Comparison of ENCODE assay signal across 8 cellular contexts in the genomic region with DNA sequence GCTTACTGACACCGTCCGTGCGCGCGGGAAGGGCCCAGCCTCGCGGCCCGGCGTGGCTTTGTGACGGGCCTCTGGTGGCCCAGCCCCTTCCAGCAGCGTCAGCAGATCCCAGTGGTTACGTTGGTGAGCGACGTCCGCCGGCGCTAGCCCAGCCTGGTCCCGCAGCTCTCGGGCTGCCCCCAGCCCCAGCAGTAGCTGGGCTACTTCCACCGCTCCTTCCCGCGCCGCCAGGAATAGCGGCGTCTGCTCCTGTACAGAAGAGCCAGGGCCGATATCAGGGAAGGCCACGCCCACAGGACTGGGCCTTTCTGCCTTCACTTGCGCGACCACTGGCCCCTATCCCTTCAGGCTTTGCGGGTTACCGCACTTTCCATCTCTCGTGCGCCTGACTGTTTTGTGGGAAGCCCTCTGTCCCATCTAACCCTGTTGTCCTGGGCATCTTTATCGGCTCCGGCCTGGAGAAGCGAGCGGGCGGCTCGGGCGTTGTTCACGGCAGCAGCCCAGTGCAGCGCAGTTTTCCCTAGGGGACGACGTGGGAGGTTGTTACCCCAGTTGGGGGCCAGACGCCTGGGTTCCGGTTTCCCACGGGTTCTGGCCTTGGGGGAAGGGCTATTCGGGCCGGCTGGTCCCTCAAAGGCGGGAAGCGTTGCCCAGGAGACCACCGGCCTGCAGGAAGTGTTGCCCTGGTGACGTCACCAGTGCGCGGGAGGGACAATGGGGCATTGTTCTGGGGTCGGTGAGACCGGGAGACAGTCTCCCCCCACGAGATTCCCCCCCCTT. TPM values are rescaled to one million over a fixed set of nuclear protein-coding genes. Genes with fewer than 3 reads are reported as not detected.
DNase-seq lines count a peak whose midpoint lies in the region; ATAC-seq and TF ChIP-seq lines count a peak whose summit lies in the region.

No MANE protein-coding gene starts in this region.

- no peaks in the 10 kb centered on the region for H3K9me3 Mint-ChIP-seq in T-helper 2 cell treated with Interferon-gamma antibody and Interleukin-4, amounts not matched to agents 5 μg/mL and 100 μg/mL, for 36 hours

- no peaks in the 10 kb centered on the region for H3K27me3 ChIP-seq in gastrocnemius medialis

- H3K4me3 ChIP-seq in iPS-18c (ENCODE audit: insufficient read depth, low read depth, low read length): peak overlapping the region; percentile 97
- H3K4me3 ChIP-seq in gastrocnemius medialis: peak overlapping the region; percentile 67 to 86 (median 71)

- intact Hi-C loops in gastrocnemius medialis (cut with DNase I; ENCODE audit: low total_unique reads): loop anchor here (1.0 to 10.0 kb wide), 9 partner anchors 19 to 1481 kb away; a partner anchor contains a TSS

- peaks cover 27% of the 10 kb centered on the region for H3K4me1 Mint-ChIP-seq in T-helper 2 cell treated with Interferon-gamma antibody and Interleukin-4, amounts not matched to agents 5 μg/mL and 100 μg/mL, for 36 hours (ENCODE audit: low read depth)

- H3K9me3 ChIP-seq in iPS-18c (ENCODE audit: control insufficient read depth, insufficient read depth, low read length) (no peaks in the 10 kb centered on the region), gastrocnemius medialis (no peaks in the 10 kb centered on the region)

- in situ Hi-C loops in T47D (cut with HindIII; ENCODE audit: low pct_unique_long_range_greater_than_20kb, low sequenced_read_pairs): no loop called here
- in situ Hi-C loops in gastrocnemius medialis (cut with MboI; ENCODE audit: low sequenced_read_pairs in 4 of 4): loop anchor here in 3 of 4 donors (10.0 to 25.0 kb wide), 7 partner anchors 71 to 1584 kb away; a partner anchor contains a TSS

- ATAC-seq in HG02678 (IDR thresholded peaks at IDR 0.05; ENCODE audit: unreplicated experiment) (peak; percentile 80), gastrocnemius medialis (peak; percentile 28 to 79)

- H3K27ac Mint-ChIP-seq in T-helper 2 cell treated with Interferon-gamma antibody and Interleukin-4, amounts not matched to agents 5 μg/mL and 100 μg/mL, for 36 hours: peak overlapping the region; percentile 99

- peak overlapping the region; percentile 91 to 98 (median 96) for H3K27ac ChIP-seq in gastrocnemius medialis

- peak; percentile 91 for DNase-seq in DMS53 (lab: John Stamatoyannopoulos, UW)
- DNase-seq in DMS53 treated with DMSO at 0.1 percent for 48 hours (lab: John Stamatoyannopoulos, UW; ENCODE audit: unreplicated experiment): no peak
- DNase-seq in NCI-H1105 (lab: John Stamatoyannopoulos, UW): peak; percentile 87
- DNase-seq in T-helper 2 cell treated with Interferon-gamma antibody and Interleukin-4, amounts not matched to agents 5 μg/mL and 100 μg/mL, for 36 hours (ENCODE audit: low spot score): peak; percentile 61
- DNase-seq in T47D (ENCODE audit: low read depth in 1 of 2, low spot score in 1 of 2): peak; percentile 39 to 62
- peak; percentile 72 to 78 for DNase-seq in gastrocnemius medialis

- no peaks in the 10 kb centered on the region for H3K27me3 Mint-ChIP-seq in T-helper 2 cell treated with Interferon-gamma antibody and Interleukin-4, amounts not matched to agents 5 μg/mL and 100 μg/mL, for 36 hours (ENCODE audit: low read depth)

- no peak for TF ChIP-seq CTCF in gastrocnemius medialis (IDR thresholded peaks at IDR 0.05 in 4 of 5, conservative IDR thresholded peaks at IDR 0.05 in 1 of 5)

- H3K4me1 ChIP-seq in gastrocnemius medialis: peaks cover 23 to 27% of the 10 kb centered on the region in 2 donors

- H3K36me3 ChIP-seq in gastrocnemius medialis: no peaks in the 10 kb centered on the region

- TF ChIP-seq POLR2A in gastrocnemius medialis (IDR thresholded peaks at IDR 0.05): peak; percentile 85 to 89

- H3K4me3 Mint-ChIP-seq in T-helper 2 cell treated with Interferon-gamma antibody and Interleukin-4, amounts not matched to agents 5 μg/mL and 100 μg/mL, for 36 hours: peak overlapping the region; percentile 96

- H3K36me3 Mint-ChIP-seq in T-helper 2 cell treated with Interferon-gamma antibody and Interleukin-4, amounts not matched to agents 5 μg/mL and 100 μg/mL, for 36 hours (ENCODE audit: low read depth): peaks cover 17% of the 10 kb centered on the region

RNA-seq across cellular contexts. Expression of a gene that starts 3.6 kb away (rescaled TPM):
- 1 to 10 TPM in 3 of 4 donors, not detected in 1; 2.2 to 2.9 (median 2.3) TPM for total RNA-seq in gastrocnemius medialis

RNA-seq across cellular contexts. Expression of a gene that starts 6.1 kb away (rescaled TPM):
- 10 to 100 TPM; 24.3 to 37.6 (median 33.6) TPM for total RNA-seq in gastrocnemius medialis

RNA-seq across cellular contexts. Expression of a gene that starts 12.0 kb away (rescaled TPM):
- 1 to 10 TPM in 1 of 4 donors, not detected in 3; 1.9 TPM for total RNA-seq in gastrocnemius medialis

RNA-seq across cellular contexts. Expression of a gene that starts 17.9 kb away (rescaled TPM):
- total RNA-seq in gastrocnemius medialis: 10 to 100 TPM; 54.6 to 98.3 (median 78.1) TPM

RNA-seq across cellular contexts. Expression of a gene that starts 20.2 kb away (rescaled TPM):
- total RNA-seq in gastrocnemius medialis: 10 to 100 TPM; 32.0 to 58.7 (median 42.0) TPM
